12 cellular contexts compared by ENCODE assay signal in genomic region chr4:108370291-108370690, GRCh38.
DNase-seq lines count a peak whose midpoint lies in the region; ATAC-seq and TF ChIP-seq lines count a peak whose summit lies in the region.
"Had no signal": no experiment of that assay in that cellular context is flagged by ENCODE, and none has a peak within 500 bp of the region (broad histone marks: within the 10 kb centered on the region; RNA-seq: fewer than 3 reads in every experiment).

No MANE protein-coding gene starts in this region.

- H3K27me3 Mint-ChIP-seq in activated naive CD8-positive, alpha-beta T cell treated with anti-CD3 and anti-CD28 coated beads, Interleukin-2, amount 50 U/mL, for 24 hours: peaks cover 21% of the 10 kb centered on the region

- H3K27ac ChIP-seq in KMS-11: peak overlapping the region; percentile 81
- H3K27ac ChIP-seq: C4-2B, epithelial cell of prostate had no signal

- no peaks in the 10 kb centered on the region for H3K9me3 Mint-ChIP-seq in activated naive CD8-positive, alpha-beta T cell treated with anti-CD3 and anti-CD28 coated beads, Interleukin-2, amount 50 U/mL, for 24 hours

- peak overlapping the region; percentile 74 for H3K9ac ChIP-seq in KMS-11

- H3K4me3 Mint-ChIP-seq in activated naive CD8-positive, alpha-beta T cell treated with anti-CD3 and anti-CD28 coated beads, Interleukin-2, amount 50 U/mL, for 24 hours: peak overlapping the region; percentile 74

- H4K20me1 ChIP-seq in KMS-11 (ENCODE audit: insufficient read depth): no peaks in the 10 kb centered on the region

- peak; percentile 90 for ATAC-seq in activated naive CD8-positive, alpha-beta T cell treated with anti-CD3 and anti-CD28 coated beads, Interleukin-2, amount 50 U/mL, for 24 hours
- ATAC-seq in omental fat pad (ENCODE audit: low FRiP score) (no peak), GM21825 (IDR thresholded peaks at IDR 0.05; ENCODE audit: unreplicated experiment) (no peak)

- H3K36me3 ChIP-seq in KMS-11 (ENCODE audit: insufficient read depth): no peaks in the 10 kb centered on the region

- H2AFZ ChIP-seq in KMS-11 (ENCODE audit: low read depth): peak overlapping the region; percentile 60

- peaks cover 34% of the 10 kb centered on the region for H3K4me1 Mint-ChIP-seq in activated naive CD8-positive, alpha-beta T cell treated with anti-CD3 and anti-CD28 coated beads, Interleukin-2, amount 50 U/mL, for 24 hours

- no peaks in the 10 kb centered on the region for H3K36me3 Mint-ChIP-seq in activated naive CD8-positive, alpha-beta T cell treated with anti-CD3 and anti-CD28 coated beads, Interleukin-2, amount 50 U/mL, for 24 hours (ENCODE audit: low read depth)

- H3K27ac Mint-ChIP-seq in activated naive CD8-positive, alpha-beta T cell treated with anti-CD3 and anti-CD28 coated beads, Interleukin-2, amount 50 U/mL, for 24 hours: peak overlapping the region; percentile 67

- no peaks in the 10 kb centered on the region for H3K27me3 ChIP-seq in KMS-11 (ENCODE audit: insufficient read depth, low read depth)

- H3K79me2 ChIP-seq in KMS-11 (ENCODE audit: insufficient read depth, low read depth): no peaks in the 10 kb centered on the region

- peaks cover 59% of the 10 kb centered on the region for H3K4me1 ChIP-seq in KMS-11 (ENCODE audit: low read depth, poor library complexity, severe bottlenecking)

- peak overlapping the region; percentile 81 for H3K4me2 ChIP-seq in KMS-11

- H3K4me3 ChIP-seq in KMS-11 (IDR thresholded peaks at IDR 0.05; ENCODE audit: insufficient read depth, low read depth, low read length): no peak overlapping the region

- no peak for TF ChIP-seq CTCF in KMS-11 (conservative IDR thresholded peaks at IDR 0.05; ENCODE audit: low read depth, low read length)
- no peak for TF ChIP-seq CTCF in omental fat pad (IDR thresholded peaks at IDR 0.05)

- intact Hi-C loops in head of caudate nucleus (cut with DNase I): no loop called here

- peak; percentile 46 for DNase-seq in activated CD4-positive, alpha-beta T cell treated with anti-CD3 and anti-CD28 coated beads for 48 hours
- peak; percentile 63 for DNase-seq in activated naive CD8-positive, alpha-beta T cell treated with anti-CD3 and anti-CD28 coated beads, Interleukin-2, amount 50 U/mL, for 24 hours
- peak; percentile 39 to 40 for DNase-seq in stimulated activated CD4-positive, alpha-beta T cell treated with anti-CD3 and anti-CD28 coated beads, Interleukin-2, amount 100 ng/mL, for 24 hours
- no peak for DNase-seq in head of caudate nucleus
- DNase-seq in omental fat pad (ENCODE audit: low spot score): no peak
- no peak for DNase-seq in effector CD4-positive, alpha-beta T cell
- DNase-seq: MM.1S, T1000 had no signal

Comparison
In these comparisons a context has a peak if more than half of its experiments do, and no peak if none do; other contexts are left out.
1. DNase-seq: peak in activated CD4-positive, alpha-beta T cell treated with anti-CD3 and anti-CD28 coated beads for 48 hours (single experiment), activated naive CD8-positive, alpha-beta T cell treated with anti-CD3 and anti-CD28 coated beads, Interleukin-2, amount 50 U/mL, for 24 hours (single experiment) and stimulated activated CD4-positive, alpha-beta T cell treated with anti-CD3 and anti-CD28 coated beads, Interleukin-2, amount 100 ng/mL, for 24 hours (2 of 2); none in head of caudate nucleus (0 of 42), omental fat pad (single experiment) and effector CD4-positive, alpha-beta T cell (single experiment).